In the genomic region with DNA sequence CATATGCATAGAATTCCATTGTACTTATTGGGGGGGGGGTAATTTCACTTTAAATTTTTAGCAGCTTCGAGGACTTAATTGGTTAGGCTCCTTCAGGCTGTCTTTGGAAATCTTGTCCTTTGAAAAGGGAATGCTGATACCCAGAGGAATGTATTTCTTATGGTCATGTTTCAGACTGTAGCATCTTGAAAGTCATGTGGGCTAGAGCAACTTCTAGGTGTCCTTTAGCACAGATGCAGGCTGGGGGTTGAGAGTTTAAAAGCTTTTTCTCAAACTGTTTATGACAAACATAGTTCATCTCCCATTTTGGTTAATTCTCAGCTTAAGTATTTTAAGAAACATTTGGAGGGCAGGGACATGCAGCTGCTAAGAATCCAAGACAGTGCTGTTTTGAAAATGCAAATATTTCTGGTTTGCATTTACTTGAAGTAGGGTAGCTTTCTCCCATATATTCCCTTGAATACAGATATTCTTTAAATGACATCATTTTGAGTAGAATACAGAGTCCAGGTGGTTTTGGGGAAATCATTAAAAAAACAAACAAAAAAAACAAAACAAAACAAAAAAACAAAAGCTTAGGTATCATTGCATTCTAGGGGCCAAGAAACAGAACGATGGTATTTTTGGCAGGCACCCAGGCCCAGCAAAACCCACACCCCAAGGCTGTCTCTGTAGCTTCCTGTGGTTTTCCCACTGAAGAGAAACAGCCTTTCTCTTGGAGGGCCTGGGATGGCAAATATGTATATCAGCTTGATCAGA, we compare ENCODE assay signal across 14 cellular contexts.
DNase-seq lines count a peak whose midpoint lies in the region; ATAC-seq and TF ChIP-seq lines count a peak whose summit lies in the region.
"Had no signal": no experiment of that assay in that cellular context is flagged by ENCODE, and none has a peak within 500 bp of the region (broad histone marks: within the 10 kb centered on the region; RNA-seq: fewer than 3 reads in every experiment).

No MANE protein-coding gene starts in this region.

- peak overlapping the region in 1 of 2 donors; percentile 15 for H3K9ac ChIP-seq in colonic mucosa (ENCODE audit: low read depth in 2 of 2, low read length in 2 of 2)
- H3K9ac ChIP-seq: parathyroid adenoma had no signal

- H3K27me3 Mint-ChIP-seq in activated CD8-positive, alpha-beta T cell treated with anti-CD3 and anti-CD28 coated beads for 36 hours: no peaks in the 10 kb centered on the region
- H3K27me3 Mint-ChIP-seq: T-cell had no signal

- no peak overlapping the region for H3K4me3 ChIP-seq in Panc1 (ENCODE audit: low read depth in 2 of 2, low read length in 2 of 2)
- H3K4me3 ChIP-seq in colonic mucosa: no peak overlapping the region
- no peak overlapping the region for H3K4me3 ChIP-seq in osteoblast (ENCODE audit: insufficient read depth, low read length)

- H3K36me3 ChIP-seq in Panc1 (ENCODE audit: control insufficient read depth, insufficient read depth, low read length): no peaks in the 10 kb centered on the region
- no peaks in the 10 kb centered on the region for H3K36me3 ChIP-seq in colonic mucosa
- no peaks in the 10 kb centered on the region for H3K36me3 ChIP-seq in osteoblast (ENCODE audit: insufficient read depth, low read length)

- no peak for ATAC-seq in Panc1
- no peak for ATAC-seq in activated CD8-positive, alpha-beta T cell treated with anti-CD3 and anti-CD28 coated beads for 36 hours
- ATAC-seq in HG03439 (IDR thresholded peaks at IDR 0.05; ENCODE audit: unreplicated experiment): no peak
- no peak for ATAC-seq in GM18909 (IDR thresholded peaks at IDR 0.05; ENCODE audit: poor library complexity, unreplicated experiment)
- ATAC-seq: esophagus mucosa, T-cell had no signal

- H3K4me2 ChIP-seq in osteoblast (ENCODE audit: insufficient read depth, low read length): no peak overlapping the region

- no peak overlapping the region for H3K4me3 Mint-ChIP-seq in activated CD8-positive, alpha-beta T cell treated with anti-CD3 and anti-CD28 coated beads for 36 hours
- H3K4me3 Mint-ChIP-seq: T-cell had no signal

- TF ChIP-seq CTCF in Panc1 (IDR thresholded peaks at IDR 0.05) (no peak), colonic mucosa (IDR thresholded peaks at IDR 0.05) (no peak), osteoblast (IDR thresholded peaks at IDR 0.05; ENCODE audit: extremely low read depth, low read depth, low read length) (no peak)
- TF ChIP-seq CTCF in activated CD8-positive, alpha-beta T cell treated with anti-CD3 and anti-CD28 coated beads for 36 hours (IDR thresholded peaks at IDR 0.05): no peak

- H3K9me3 ChIP-seq in Panc1 (ENCODE audit: control insufficient read depth, insufficient read depth, low read depth, low read length): no peaks in the 10 kb centered on the region
- no peaks in the 10 kb centered on the region for H3K9me3 ChIP-seq in colonic mucosa
- H3K9me3 ChIP-seq in osteoblast (ENCODE audit: low read depth, low read length): no peaks in the 10 kb centered on the region

- CTCF ChIA-PET in Panc1 (lab: Charles Lee): no interaction called here
- CTCF ChIA-PET in activated CD8-positive, alpha-beta T cell treated with anti-CD3 and anti-CD28 coated beads for 36 hours (lab: Charles Lee): interaction anchor here (3.5 kb wide), 1 partner anchor 12 kb away, joined by 18 read pairs; no protein-coding TSS in a partner anchor

- H2AFZ ChIP-seq in osteoblast (ENCODE audit: low read length): no peak overlapping the region
- H2AFZ ChIP-seq: parathyroid adenoma had no signal

- intact Hi-C loops in Panc1 (cut with micrococcal nuclease; ENCODE audit: unreplicated experiment) (no loop called here), colonic mucosa (cut with DNase I) (no loop called here)
- intact Hi-C loops in activated CD8-positive, alpha-beta T cell treated with anti-CD3 and anti-CD28 coated beads for 36 hours (cut with micrococcal nuclease): no loop called here

- no peaks in the 10 kb centered on the region for H4K20me1 ChIP-seq in osteoblast (ENCODE audit: insufficient read depth, low read length)

- DNase-seq in EL (peak; percentile 81), Panc1 (ENCODE audit: low read depth, low spot score) (no peak), colonic mucosa (no peak), osteoblast (ENCODE audit: insufficient read length, low spot score, missing footprints) (no peak), NK-92 (lab: John Stamatoyannopoulos, UW; ENCODE audit: unreplicated experiment) (no peak)
- no peak for DNase-seq in activated CD8-positive, alpha-beta T cell treated with anti-CD3 and anti-CD28 coated beads for 36 hours
- DNase-seq: activated CD8-positive, alpha-beta memory T cell treated with anti-CD3 and anti-CD28 coated beads for 24 hours; NCI-H774; stimulated activated CD4-positive, alpha-beta T cell treated with anti-CD3 and anti-CD28 coated beads, Interleukin-4, amount 100 ng/mL, for 24 hours; T-cell had no signal

- H3K4me1 Mint-ChIP-seq in activated CD8-positive, alpha-beta T cell treated with anti-CD3 and anti-CD28 coated beads for 36 hours (ENCODE audit: low read depth): peaks cover 35% of the 10 kb centered on the region

- H3K79me2 ChIP-seq in osteoblast (ENCODE audit: insufficient read depth, low read length): peaks cover 4% of the 10 kb centered on the region
- H3K79me2 ChIP-seq: parathyroid adenoma had no signal

- H3K36me3 Mint-ChIP-seq in activated CD8-positive, alpha-beta T cell treated with anti-CD3 and anti-CD28 coated beads for 36 hours (ENCODE audit: low read depth): peaks cover 5% of the 10 kb centered on the region

- POLR2A ChIA-PET in Panc1 (lab: Charles Lee): no interaction called here
- POLR2A ChIA-PET in activated CD8-positive, alpha-beta T cell treated with anti-CD3 and anti-CD28 coated beads for 36 hours (lab: Charles Lee): no interaction called here

- no peak overlapping the region for H3K27ac Mint-ChIP-seq in activated CD8-positive, alpha-beta T cell treated with anti-CD3 and anti-CD28 coated beads for 36 hours
- H3K27ac Mint-ChIP-seq: T-cell had no signal

- peaks cover under 1% of the 10 kb centered on the region; the same call in 1 of the 2 replicates for H3K4me1 ChIP-seq in Panc1 (ENCODE audit: control insufficient read depth, insufficient read depth, low read length)
- peaks cover 8% of the 10 kb centered on the region for H3K4me1 ChIP-seq in colonic mucosa
- peaks cover 38% of the 10 kb centered on the region for H3K4me1 ChIP-seq in osteoblast (ENCODE audit: insufficient read depth, low read length)
- H3K4me1 ChIP-seq: parathyroid adenoma had no signal

- in situ Hi-C loops in Panc1 (cut with HindIII; ENCODE audit: low pct_unique_long_range_greater_than_20kb, low sequenced_read_pairs): no loop called here

- no peaks in the 10 kb centered on the region for H3K9me3 Mint-ChIP-seq in activated CD8-positive, alpha-beta T cell treated with anti-CD3 and anti-CD28 coated beads for 36 hours
- H3K9me3 Mint-ChIP-seq: T-cell had no signal

- peak overlapping the region; percentile 44; the same call in 1 of the 2 replicates for H3K27ac ChIP-seq in Panc1 (ENCODE audit: low read length)
- peak overlapping the region; percentile 21 for H3K27ac ChIP-seq in colonic mucosa
- H3K27ac ChIP-seq in osteoblast (ENCODE audit: low read depth, low read length): peak overlapping the region; percentile 42
- H3K27ac ChIP-seq: parathyroid adenoma had no signal

- H3K27me3 ChIP-seq in Panc1 (ENCODE audit: control insufficient read depth, insufficient read depth, low read length) (no peaks in the 10 kb centered on the region), colonic mucosa (no peaks in the 10 kb centered on the region), osteoblast (ENCODE audit: insufficient read depth, low read length) (no peaks in the 10 kb centered on the region)

- BruUV-seq in Panc1 (replicated peaks; lab: Mats Ljungman, UMichigan): no TSS peak
